In genomic region chr1:1000357-1001056, GRCh38 we compare ENCODE assay signal across 1 cellular context.
TF ChIP-seq lines count a peak whose summit lies in the region.

No MANE protein-coding gene starts in this region.

TF ChIP-seq in HepG2, 621 proteins besides CTCF, POLR2A, EP300 and RAD21 (continued from another document and continues in another):
- TF ChIP-seq ZNF318 (CRISPR knock-in tag; IDR thresholded peaks at IDR 0.05) (peak; percentile 34; the same call in 1 of the 2 replicates), YEATS4 (CRISPR knock-in tag; IDR thresholded peaks at IDR 0.05; ENCODE audit: borderline replicate concordance) (peak; percentile 96), ZNF30 (CRISPR knock-in tag; IDR thresholded peaks at IDR 0.05) (peak; percentile 61; the same call in 1 of the 2 replicates), NFE2L1 (CRISPR knock-in tag; IDR thresholded peaks at IDR 0.05; ENCODE audit: borderline replicate concordance) (peak; percentile 66; the same call in 1 of the 2 replicates), ZNF3 (CRISPR knock-in tag; IDR thresholded peaks at IDR 0.05) (0 out of 2 replicates have a peak, but pooled peaks have one; percentile 17), ZFYVE20 (CRISPR knock-in tag; IDR thresholded peaks at IDR 0.05; ENCODE audit: borderline replicate concordance, low read depth) (peak; percentile 96), HNF4G (IDR thresholded peaks at IDR 0.05; ENCODE audit: borderline replicate concordance, low read depth, low read length) (no peak), HNF4G (CRISPR knock-in tag; IDR thresholded peaks at IDR 0.05; ENCODE audit: borderline replicate concordance, low read depth) (no peak), ZNF207 (IDR thresholded peaks at IDR 0.05; ENCODE audit: borderline replicate concordance) (no peak), FOXA1 (IDR thresholded peaks at IDR 0.05) (no peak), FOXA1 (CRISPR knock-in tag; IDR thresholded peaks at IDR 0.05) (no peak), DR1 (CRISPR knock-in tag; IDR thresholded peaks at IDR 0.05) (no peak; the same call in 1 of the 2 replicates), RARG (CRISPR knock-in tag; IDR thresholded peaks at IDR 0.05; ENCODE audit: low read depth) (no peak; the same call in 1 of the 2 replicates), CBX1 (IDR thresholded peaks at IDR 0.05; ENCODE audit: low read depth) (peak; percentile 19), MED8 (CRISPR knock-in tag; IDR thresholded peaks at IDR 0.05; ENCODE audit: insufficient replicate concordance) (no peak), MNT (IDR thresholded peaks at IDR 0.05) (peak; percentile 86), ZNF672 (CRISPR knock-in tag; IDR thresholded peaks at IDR 0.05) (no peak), ZNF713 (CRISPR knock-in tag; IDR thresholded peaks at IDR 0.05) (no peak), MAFF (IDR thresholded peaks at IDR 0.05; ENCODE audit: low read depth, low read length) (no peak), ZNF670 (CRISPR knock-in tag; IDR thresholded peaks at IDR 0.05; ENCODE audit: borderline replicate concordance) (peak; percentile 58; the same call in 1 of the 2 replicates), MTA1 (CRISPR knock-in tag; IDR thresholded peaks at IDR 0.05; ENCODE audit: borderline replicate concordance) (peak; percentile 97), PPARG (CRISPR knock-in tag; conservative IDR thresholded peaks at IDR 0.05) (peak; percentile 35; the same call in 1 of the 2 replicates), U2AF1 (optimal IDR thresholded peaks at IDR 0.05; ENCODE audit: low read depth, low read length) (peak; percentile 32), CAMTA2 (CRISPR knock-in tag; IDR thresholded peaks at IDR 0.05; ENCODE audit: borderline replicate concordance) (no peak), TP53 (CRISPR knock-in tag; conservative IDR thresholded peaks at IDR 0.05) (0 out of 2 replicates have a peak, but pooled peaks have one; percentile 72), ONECUT2 (CRISPR knock-in tag; IDR thresholded peaks at IDR 0.05) (peak; percentile 36), RFX5 (IDR thresholded peaks at IDR 0.05; ENCODE audit: low read depth, low read length) (peak; percentile 79), NAIF1 (CRISPR knock-in tag; IDR thresholded peaks at IDR 0.05; ENCODE audit: borderline replicate concordance) (no peak; the same call in 1 of the 2 replicates), MAFK (conservative IDR thresholded peaks at IDR 0.05 in 1 of 2, IDR thresholded peaks at IDR 0.05 in 1 of 2; ENCODE audit: low read length in 2 of 2) (no peak), NFIC (IDR thresholded peaks at IDR 0.05; ENCODE audit: low read length) (no peak), ADNP (CRISPR knock-in tag; IDR thresholded peaks at IDR 0.05) (no peak), ZNF512B (CRISPR knock-in tag; IDR thresholded peaks at IDR 0.05; ENCODE audit: borderline replicate concordance) (no peak), THAP8 (CRISPR knock-in tag; IDR thresholded peaks at IDR 0.05; ENCODE audit: borderline replicate concordance) (peak; percentile 95), PREB (CRISPR knock-in tag; IDR thresholded peaks at IDR 0.05) (peak; percentile 52; the same call in 1 of the 2 replicates), HNRNPUL1 (IDR thresholded peaks at IDR 0.05; ENCODE audit: low read depth, low read length) (no peak), RNF219 (CRISPR knock-in tag; IDR thresholded peaks at IDR 0.05) (no peak), ZNF580 (CRISPR knock-in tag; IDR thresholded peaks at IDR 0.05; ENCODE audit: borderline replicate concordance, low read depth) (peak; percentile 82; the same call in 1 of the 2 replicates), CEBPZ (IDR thresholded peaks at IDR 0.05; ENCODE audit: low read length) (no peak), ZNF383 (CRISPR knock-in tag; IDR thresholded peaks at IDR 0.05; ENCODE audit: borderline replicate concordance) (no peak), SP2 (CRISPR knock-in tag; IDR thresholded peaks at IDR 0.05) (peak; percentile 70)
